Comparison of ENCODE assay signal across 12 cellular contexts in genomic region chr12:110579239-110579888, GRCh38. TPM values are rescaled to one million over a fixed set of nuclear protein-coding genes. Genes with fewer than 3 reads are reported as not detected.
DNase-seq lines count a peak whose midpoint lies in the region; ATAC-seq lines count a peak whose summit lies in the region.
"Had no signal": no experiment of that assay in that cellular context is flagged by ENCODE, and none has a peak within 500 bp of the region (broad histone marks: within the 10 kb centered on the region; RNA-seq: fewer than 3 reads in every experiment).

No MANE protein-coding gene starts in this region.

- intact Hi-C loops in posterior vena cava (cut with DNase I) = no loop called here

- no peaks in the 10 kb centered on the region for H3K36me3 ChIP-seq in CD4-positive, CD25-positive, alpha-beta regulatory T cell (ENCODE audit: control insufficient read depth, insufficient read depth, low read length)
- no peaks in the 10 kb centered on the region for H3K36me3 ChIP-seq in GM23248 (ENCODE audit: low read depth)
- H3K36me3 ChIP-seq: MG63 had no signal

- peak overlapping the region; percentile 93 to 98 (median 97) for H3K27ac Mint-ChIP-seq in CD4-positive, CD25-positive, alpha-beta regulatory T cell
- H3K27ac Mint-ChIP-seq in activated naive CD4-positive, alpha-beta T cell treated with anti-CD3 and anti-CD28 coated beads, Interleukin-2, amount 50 U/mL, for 72 hours = peak overlapping the region; percentile 98
- peak overlapping the region; percentile 92 for H3K27ac Mint-ChIP-seq in memory B cell

- in situ Hi-C loops in GM23248 (cut with MboI) = no loop called here

- H3K9me3 ChIP-seq in CD4-positive, CD25-positive, alpha-beta regulatory T cell (ENCODE audit: control insufficient read depth in 2 of 2, low read length in 2 of 2) = no peaks in the 10 kb centered on the region
- H3K9me3 ChIP-seq in GM23248 (ENCODE audit: low read depth) = no peaks in the 10 kb centered on the region
- H3K9me3 ChIP-seq: MG63 had no signal

- peak in 1 of 3 donors; percentile 47 for DNase-seq in CD4-positive, CD25-positive, alpha-beta regulatory T cell
- DNase-seq in GM23248 (no peak), memory B cell (ENCODE audit: low spot score in 2 of 2) (no peak), posterior vena cava (ENCODE audit: low spot score) (no peak)
- DNase-seq in activated naive CD4-positive, alpha-beta T cell treated with anti-CD3 and anti-CD28 coated beads, Interleukin-2, amount 50 U/mL, for 72 hours (ENCODE audit: low spot score in 2 of 2) = no peak
- DNase-seq in effector CD4-positive, alpha-beta T cell = no peak
- DNase-seq: GOT3, kidney, MG63, NCI-H82 had no signal

- H3K9me3 Mint-ChIP-seq in CD4-positive, CD25-positive, alpha-beta regulatory T cell = no peaks in the 10 kb centered on the region
- H3K9me3 Mint-ChIP-seq in activated naive CD4-positive, alpha-beta T cell treated with anti-CD3 and anti-CD28 coated beads, Interleukin-2, amount 50 U/mL, for 72 hours = no peaks in the 10 kb centered on the region
- no peaks in the 10 kb centered on the region for H3K9me3 Mint-ChIP-seq in memory B cell

- H3K4me1 ChIP-seq in CD4-positive, CD25-positive, alpha-beta regulatory T cell (ENCODE audit: control insufficient read depth, insufficient read depth, low read length, poor library complexity, severe bottlenecking) = peaks cover 79% of the 10 kb centered on the region
- H3K4me1 ChIP-seq in GM23248 (ENCODE audit: insufficient read depth) = peaks cover 29% of the 10 kb centered on the region

- WGBS in GM23248 (ENCODE audit: low coverage in 1 of 2, low lambda C conversion rate in 2 of 2, missing lambda C conversion rate in 2 of 2), 2 experiments = 96 to 97% methylated on average over 13 of the region's 13 CpGs

- peak overlapping the region; percentile 79 for H3K4me3 ChIP-seq in CD4-positive, CD25-positive, alpha-beta regulatory T cell (ENCODE audit: low read depth, low read length)
- H3K4me3 ChIP-seq in GM23248 = no peak overlapping the region

- no peak overlapping the region for H3K4me2 ChIP-seq in GM23248 (ENCODE audit: unreplicated experiment)

- H3K27me3 Mint-ChIP-seq in CD4-positive, CD25-positive, alpha-beta regulatory T cell = no peaks in the 10 kb centered on the region
- no peaks in the 10 kb centered on the region for H3K27me3 Mint-ChIP-seq in memory B cell

- no peaks in the 10 kb centered on the region for H4K20me1 ChIP-seq in GM23248 (ENCODE audit: insufficient read depth)

- no peaks in the 10 kb centered on the region for H3K36me3 Mint-ChIP-seq in CD4-positive, CD25-positive, alpha-beta regulatory T cell
- H3K36me3 Mint-ChIP-seq in activated naive CD4-positive, alpha-beta T cell treated with anti-CD3 and anti-CD28 coated beads, Interleukin-2, amount 50 U/mL, for 72 hours = peaks cover 24 to 27% of the 10 kb centered on the region in 2 donors
- no peaks in the 10 kb centered on the region for H3K36me3 Mint-ChIP-seq in memory B cell

- H2AFZ ChIP-seq in GM23248 = no peak overlapping the region

- no peak for ATAC-seq in CD4-positive, CD25-positive, alpha-beta regulatory T cell (ENCODE audit: low read depth in 2 of 2)
- no peak for ATAC-seq in activated naive CD4-positive, alpha-beta T cell treated with anti-CD3 and anti-CD28 coated beads, Interleukin-2, amount 50 U/mL, for 72 hours
- no peak for ATAC-seq in memory B cell (ENCODE audit: low read depth)
- ATAC-seq in GM18873 (IDR thresholded peaks at IDR 0.05; ENCODE audit: low FRiP score, unreplicated experiment) = no peak
- no peak for ATAC-seq in HG02588 (IDR thresholded peaks at IDR 0.05; ENCODE audit: unreplicated experiment)

- H3K27ac ChIP-seq in CD4-positive, CD25-positive, alpha-beta regulatory T cell (ENCODE audit: insufficient read depth, low read length, poor library complexity, severe bottlenecking) = peak overlapping the region; percentile 86
- H3K27ac ChIP-seq in GM23248 = peak overlapping the region; percentile 100; the same call in 1 of the 2 replicates

- no peak overlapping the region for H3K9ac ChIP-seq in GM23248

- peaks cover 32% of the 10 kb centered on the region for H3F3A ChIP-seq in GM23248 (ENCODE audit: insufficient read depth)

- H3K9me2 ChIP-seq in GM23248 (ENCODE audit: insufficient read depth) = no peaks in the 10 kb centered on the region

- H3K79me2 ChIP-seq in GM23248 (ENCODE audit: insufficient read depth) = peaks cover 72% of the 10 kb centered on the region

- H3K27me3 ChIP-seq in CD4-positive, CD25-positive, alpha-beta regulatory T cell (ENCODE audit: control insufficient read depth, insufficient read depth, low read length) = no peaks in the 10 kb centered on the region
- H3K27me3 ChIP-seq in GM23248 (replicated peaks; ENCODE audit: insufficient read depth) = no peaks in the 10 kb centered on the region
- H3K27me3 ChIP-seq: MG63 had no signal

- peak overlapping the region; percentile 80 to 95 (median 94) for H3K4me3 Mint-ChIP-seq in CD4-positive, CD25-positive, alpha-beta regulatory T cell
- H3K4me3 Mint-ChIP-seq in memory B cell = peak overlapping the region; percentile 75

- peaks cover 16 to 86% (median 63%) of the 10 kb centered on the region in 4 donors for H3K4me1 Mint-ChIP-seq in CD4-positive, CD25-positive, alpha-beta regulatory T cell
- H3K4me1 Mint-ChIP-seq in memory B cell = peaks cover 50% of the 10 kb centered on the region

RNA-seq across cellular contexts. Expression of gene PPTC7, which starts 3.8 kb away (rescaled TPM):
- 42.3 TPM for total RNA-seq in CD4-positive, CD25-positive, alpha-beta regulatory T cell
- polyA plus RNA-seq in CD4-positive, CD25-positive, alpha-beta regulatory T cell = 10 to 100 TPM in 1 of 4 donors, 1 to 10 TPM in 3; 6.7 to 10.3 (median 8.4) TPM
- total RNA-seq in GM23248 (2014; rRNA removed; shearing (Covaris generic)) = 3.2 and 3.4 TPM in 2 replicates
- polyA plus RNA-seq in GM23248 (2016; fragmentation: Nextera tagmentation; extraction: Ambion mirVana) = 2.2 and 2.4 TPM in 2 replicates
- total RNA-seq in activated naive CD4-positive, alpha-beta T cell treated with anti-CD3 and anti-CD28 coated beads, Interleukin-2, amount 50 U/mL, for 72 hours = 10 to 100 TPM; 40.4 to 46.7 TPM
- total RNA-seq in posterior vena cava = 10 to 100 TPM; 21.5 to 34.5 TPM

RNA-seq across cellular contexts. Expression of gene TCTN1, which starts 34.6 kb away (rescaled TPM):
- total RNA-seq in CD4-positive, CD25-positive, alpha-beta regulatory T cell = 1.6 TPM
- polyA plus RNA-seq in CD4-positive, CD25-positive, alpha-beta regulatory T cell = 1 to 10 TPM; 2.7 to 5.8 (median 4.0) TPM
- total RNA-seq in GM23248 (2014; rRNA removed; shearing (Covaris generic)) = 34.4 and 44.3 TPM in 2 replicates
- polyA plus RNA-seq in GM23248 (2016; fragmentation: Nextera tagmentation; extraction: Ambion mirVana) = 58.1 and 65.2 TPM in 2 replicates
- total RNA-seq in activated naive CD4-positive, alpha-beta T cell treated with anti-CD3 and anti-CD28 coated beads, Interleukin-2, amount 50 U/mL, for 72 hours = 10 to 100 TPM in 1 of 2 donors, 1 to 10 TPM in 1; 3.3 to 10.4 TPM
- total RNA-seq in posterior vena cava = 10 to 100 TPM; 24.0 to 35.8 TPM
